In the genomic region with DNA sequence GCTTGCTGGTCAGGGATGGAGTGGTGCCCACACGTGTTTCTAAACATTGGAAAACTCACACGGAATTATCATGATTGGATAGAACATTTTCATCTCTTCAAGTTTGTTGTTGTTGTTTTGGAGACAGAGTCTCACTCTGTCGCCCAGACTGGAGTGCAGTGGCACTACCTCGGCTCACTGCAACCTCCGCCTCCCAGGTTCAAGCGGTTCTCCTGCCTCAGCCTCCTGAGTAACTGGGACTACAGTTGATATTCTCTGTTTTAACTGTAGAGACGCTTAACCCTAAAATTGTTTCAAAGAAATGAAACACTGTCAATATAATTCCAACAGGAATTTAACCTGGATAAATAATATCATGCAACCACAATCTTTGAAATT, we compare ENCODE assay signal across 7 cellular contexts. TPM values are rescaled to one million over a fixed set of nuclear protein-coding genes. Genes with fewer than 3 reads are reported as not detected.
DNase-seq lines count a peak whose midpoint lies in the region; ATAC-seq, FAIRE-seq and TF ChIP-seq lines count a peak whose summit lies in the region.
"Not testable (repeated sequence)": the region's sequence is repeated elsewhere in the genome, so short reads cannot be mapped to it uniquely, and the experiment has no call there.

No MANE protein-coding gene starts in this region.

- H3K27ac ChIP-seq in heart left ventricle, result peak overlapping the region in 3 of 12 donors; percentile 70 to 84 (median 77)

- intact Hi-C loops in activated CD4-positive, alpha-beta memory T cell treated with anti-CD3 and anti-CD28 coated beads for 36 hours (cut with micrococcal nuclease), result loop anchor here (5.0 kb wide), 1 partner anchor 514 kb away; the partner anchor contains the start of gene RALGAPA1
- intact Hi-C loops in heart left ventricle (cut with DNase I), result loop anchor here in 1 of 10 donors (5.0 to 10.0 kb wide), 2 partner anchors 61 to 496 kb away; partner anchors contain the start of gene BRMS1L

- peak overlapping the region; percentile 80 for H3K4me2 ChIP-seq in skeletal muscle satellite cell (ENCODE audit: low read length)

- not testable (repeated sequence) for H3K36me3 Mint-ChIP-seq in activated CD4-positive, alpha-beta memory T cell treated with anti-CD3 and anti-CD28 coated beads for 36 hours

- H3K4me3 ChIP-seq in MG63 (peak overlapping the region; percentile 81), bronchial epithelial cell (ENCODE audit: low read depth, low read length) (peak overlapping the region; percentile 88), heart left ventricle (peak overlapping the region; percentile 76 to 93 (median 86)), mucosa of stomach (ENCODE audit: low read length) (peak overlapping the region; percentile 91), skeletal muscle satellite cell (ENCODE audit: low read length) (peak overlapping the region; percentile 86)

- 68 to 74% (median 69%) methylated on average over 7 of the region's 7 CpGs for WGBS in heart left ventricle, 4 donors

- ATAC-seq in GM18511 (IDR thresholded peaks at IDR 0.05; ENCODE audit: unreplicated experiment), result peak; percentile 0
- not testable (repeated sequence) for ATAC-seq in heart left ventricle

- not testable (repeated sequence) for H3K27me3 Mint-ChIP-seq in activated CD4-positive, alpha-beta memory T cell treated with anti-CD3 and anti-CD28 coated beads for 36 hours

- not testable (repeated sequence) for H3K9me3 Mint-ChIP-seq in activated CD4-positive, alpha-beta memory T cell treated with anti-CD3 and anti-CD28 coated beads for 36 hours

- peak overlapping the region; percentile 89 for H3K27ac Mint-ChIP-seq in activated CD4-positive, alpha-beta memory T cell treated with anti-CD3 and anti-CD28 coated beads for 36 hours

- H3K4me1 ChIP-seq in heart left ventricle (peaks cover 0 to 26% (median 17%) of the 10 kb centered on the region in 12 donors), skeletal muscle satellite cell (ENCODE audit: control insufficient read depth, insufficient read depth, low read length) (peaks cover 17% of the 10 kb centered on the region)
- not testable (repeated sequence) for H3K4me1 ChIP-seq in mucosa of stomach (ENCODE audit: control insufficient read depth, insufficient read depth, low read length)

- POLR2A ChIA-PET in activated CD4-positive, alpha-beta memory T cell treated with anti-CD3 and anti-CD28 coated beads for 36 hours (lab: Charles Lee), result interaction anchor here (1.3 kb wide), 1 partner anchor 19 kb away, joined by 3 read pairs; no protein-coding TSS in a partner anchor

- not testable (repeated sequence) for FAIRE-seq in bronchial epithelial cell (lab: Jason Lieb, UNC)

- H3K9me3 ChIP-seq in MG63; heart left ventricle; mucosa of stomach (ENCODE audit: control insufficient read depth, low read length); skeletal muscle satellite cell (replicated peaks; ENCODE audit: low read length): not testable (repeated sequence)

- TF ChIP-seq POLR2A in heart left ventricle (IDR thresholded peaks at IDR 0.05), result not testable (repeated sequence)

- H3K4me3 Mint-ChIP-seq in activated CD4-positive, alpha-beta memory T cell treated with anti-CD3 and anti-CD28 coated beads for 36 hours, result peak overlapping the region; percentile 89

- TF ChIP-seq CTCF in bronchial epithelial cell (IDR thresholded peaks at IDR 0.05; ENCODE audit: insufficient read depth, low read length, severe bottlenecking); heart left ventricle (IDR thresholded peaks at IDR 0.05): not testable (repeated sequence)

- H3K4me1 Mint-ChIP-seq in activated CD4-positive, alpha-beta memory T cell treated with anti-CD3 and anti-CD28 coated beads for 36 hours (ENCODE audit: low read depth), result peaks cover 27% of the 10 kb centered on the region

- H3K9ac ChIP-seq in mucosa of stomach (ENCODE audit: low read length); skeletal muscle satellite cell (ENCODE audit: low read depth, low read length): not testable (repeated sequence)

- H3K27me3 ChIP-seq in MG63; bronchial epithelial cell (ENCODE audit: control insufficient read depth, insufficient read depth, low read length); heart left ventricle; mucosa of stomach (ENCODE audit: control insufficient read depth, insufficient read depth, low read length): not testable (repeated sequence)
- peaks cover 26% of the 10 kb centered on the region for H3K27me3 ChIP-seq in skeletal muscle satellite cell (ENCODE audit: control insufficient read depth, insufficient read depth, low read length)

- not testable (repeated sequence) for DNase-seq in MG63; activated CD4-positive, alpha-beta memory T cell treated with anti-CD3 and anti-CD28 coated beads for 36 hours; bronchial epithelial cell (ENCODE audit: low read depth)
- peak in 1 of 5 donors; percentile 7 for DNase-seq in heart left ventricle

- not testable (repeated sequence) for H3K36me3 ChIP-seq in MG63; bronchial epithelial cell (ENCODE audit: control insufficient read depth, insufficient read depth, low read length); heart left ventricle; mucosa of stomach (ENCODE audit: control insufficient read depth, insufficient read depth, low read length); skeletal muscle satellite cell (ENCODE audit: insufficient read depth, low read length)

- CTCF ChIA-PET in activated CD4-positive, alpha-beta memory T cell treated with anti-CD3 and anti-CD28 coated beads for 36 hours (lab: Charles Lee), result interaction anchor here (0.7 to 1.3 kb wide), 3 partner anchors 16 to 437 kb away, joined by 3 to 5 read pairs (median 3); no protein-coding TSS in a partner anchor

RNA-seq across cellular contexts. Expression of gene MBIP, which starts 0.6 kb away (rescaled TPM):
- 4.2 and 24.8 TPM in 2 replicates for total RNA-seq in MG63 (2014; rRNA removed; shearing (Covaris generic); ENCODE audit: low replicate concordance)
- 10 to 100 TPM; 25.5 to 27.3 TPM for total RNA-seq in activated CD4-positive, alpha-beta memory T cell treated with anti-CD3 and anti-CD28 coated beads for 36 hours
- 5.8 and 6.8 TPM in 2 replicates for total RNA-seq in bronchial epithelial cell
- 10 to 100 TPM in 4 of 9 donors, 1 to 10 TPM in 5; 4.8 to 17.1 (median 9.1) TPM for total RNA-seq in heart left ventricle
- 10 to 100 TPM in 1 of 2 donors, 1 to 10 TPM in 1; 5.2 to 10.2 TPM for polyA plus RNA-seq in heart left ventricle
- 8.5 and 9.4 TPM in 2 replicates for total RNA-seq in skeletal muscle satellite cell (2012; rRNA removed)
